8 cellular contexts compared by ENCODE assay signal in the genomic region with DNA sequence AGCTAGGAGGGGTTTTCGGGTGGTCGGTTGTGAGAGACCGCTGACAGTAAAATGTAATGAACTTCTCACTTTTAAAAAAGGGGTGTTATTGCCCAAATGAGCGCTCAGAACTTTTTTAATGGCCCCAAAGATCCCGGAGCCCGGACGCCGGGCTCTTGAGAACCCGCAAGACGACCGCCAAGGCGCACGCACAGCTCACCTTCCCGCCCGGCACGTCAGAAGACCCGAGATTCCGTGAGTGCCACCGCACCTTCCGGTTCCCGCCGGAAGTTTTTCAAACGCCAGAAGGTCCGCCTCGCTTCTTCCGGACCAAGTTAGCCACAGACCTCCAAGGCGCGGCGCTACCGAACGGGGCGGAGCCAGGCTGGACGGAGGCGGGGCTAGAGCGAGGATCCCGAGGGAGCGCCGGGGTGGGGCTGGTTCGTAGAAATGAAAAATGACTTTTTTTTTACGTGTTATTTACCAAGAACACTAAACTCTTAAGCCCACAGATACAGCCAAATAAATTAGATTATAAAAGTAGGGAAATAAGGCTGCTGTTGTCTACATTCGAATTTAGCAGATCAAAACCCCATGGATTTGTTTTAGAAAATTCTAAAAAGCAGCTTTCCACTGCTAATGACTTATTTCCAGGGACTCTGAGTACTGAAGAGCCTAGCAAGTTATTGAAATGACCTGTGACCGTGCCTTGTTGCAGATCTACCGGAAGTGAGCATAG. TPM values are rescaled to one million over a fixed set of nuclear protein-coding genes. Genes with fewer than 3 reads are reported as not detected.
DNase-seq lines count a peak whose midpoint lies in the region; ATAC-seq and TF ChIP-seq lines count a peak whose summit lies in the region.

A gene with protein sequence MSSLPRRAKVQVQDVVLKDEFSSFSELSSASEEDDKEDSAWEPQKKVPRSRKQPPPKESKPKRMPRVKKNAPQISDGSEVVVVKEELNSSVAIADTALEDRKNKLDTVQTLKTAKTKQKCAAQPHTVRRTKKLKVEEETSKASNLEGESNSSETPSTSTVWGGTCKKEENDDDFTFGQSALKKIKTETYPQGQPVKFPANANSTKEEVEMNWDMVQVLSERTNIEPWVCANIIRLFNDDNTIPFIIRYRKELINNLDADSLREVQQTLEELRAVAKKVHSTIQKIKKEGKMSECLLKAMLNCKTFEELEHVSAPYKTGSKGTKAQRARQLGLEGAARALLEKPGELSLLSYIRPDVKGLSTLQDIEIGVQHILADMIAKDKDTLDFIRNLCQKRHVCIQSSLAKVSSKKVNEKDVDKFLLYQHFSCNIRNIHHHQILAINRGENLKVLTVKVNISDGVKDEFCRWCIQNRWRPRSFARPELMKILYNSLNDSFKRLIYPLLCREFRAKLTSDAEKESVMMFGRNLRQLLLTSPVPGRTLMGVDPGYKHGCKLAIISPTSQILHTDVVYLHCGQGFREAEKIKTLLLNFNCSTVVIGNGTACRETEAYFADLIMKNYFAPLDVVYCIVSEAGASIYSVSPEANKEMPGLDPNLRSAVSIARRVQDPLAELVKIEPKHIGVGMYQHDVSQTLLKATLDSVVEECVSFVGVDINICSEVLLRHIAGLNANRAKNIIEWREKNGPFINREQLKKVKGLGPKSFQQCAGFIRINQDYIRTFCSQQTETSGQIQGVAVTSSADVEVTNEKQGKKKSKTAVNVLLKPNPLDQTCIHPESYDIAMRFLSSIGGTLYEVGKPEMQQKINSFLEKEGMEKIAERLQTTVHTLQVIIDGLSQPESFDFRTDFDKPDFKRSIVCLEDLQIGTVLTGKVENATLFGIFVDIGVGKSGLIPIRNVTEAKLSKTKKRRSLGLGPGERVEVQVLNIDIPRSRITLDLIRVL (minus strand): TSS at position 248 of the 718 bp plus-strand sequence. CDS start 5,826 bp downstream, outside the sequence.

- intact Hi-C loops in activated CD4-positive, alpha-beta memory T cell treated with anti-CD3 and anti-CD28 coated beads for 36 hours (cut with micrococcal nuclease), result loop anchor here (1.0 to 2.0 kb wide), 4 partner anchors 40 to 114 kb away; a partner anchor contains a TSS
- intact Hi-C loops in dorsolateral prefrontal cortex (cut with DNase I), result no loop called here
- intact Hi-C loops in right lobe of liver (cut with DNase I), result no loop called here

- peak; percentile 89 for ATAC-seq in GM19438 (IDR thresholded peaks at IDR 0.05; ENCODE audit: low read depth, unreplicated experiment)
- ATAC-seq in HG03575 (IDR thresholded peaks at IDR 0.05; ENCODE audit: extremely low read depth, insufficient number of reproducible peaks, low FRiP score, unreplicated experiment), result peak; percentile 60
- ATAC-seq in right lobe of liver, result peak; percentile 97 to 99 (median 98)

- no peaks in the 10 kb centered on the region for H3K9me3 ChIP-seq in right lobe of liver

- POLR2A ChIA-PET in activated CD4-positive, alpha-beta memory T cell treated with anti-CD3 and anti-CD28 coated beads for 36 hours (lab: Charles Lee), result interaction anchor here (1.0 kb wide), 1 partner anchor 114 kb away, joined by 4 read pairs; no protein-coding TSS in a partner anchor

- H3K36me3 ChIP-seq in right lobe of liver, result no peaks in the 10 kb centered on the region

- no peaks in the 10 kb centered on the region for H3K36me3 Mint-ChIP-seq in activated CD4-positive, alpha-beta memory T cell treated with anti-CD3 and anti-CD28 coated beads for 36 hours

- H3K4me1 ChIP-seq in right lobe of liver, result peaks cover 0 to 8% (median 0%) of the 10 kb centered on the region in 4 donors

- peak within 1 kb of the TSS; percentile 94 for H3K27ac Mint-ChIP-seq in activated CD4-positive, alpha-beta memory T cell treated with anti-CD3 and anti-CD28 coated beads for 36 hours

- H3K4me1 Mint-ChIP-seq in activated CD4-positive, alpha-beta memory T cell treated with anti-CD3 and anti-CD28 coated beads for 36 hours (ENCODE audit: low read depth), result peaks cover 18% of the 10 kb centered on the region

- H3K4me3 ChIP-seq in dorsolateral prefrontal cortex, result peak within 1 kb of the TSS; percentile 61 to 96 (median 84)
- H3K4me3 ChIP-seq in right lobe of liver, result peak within 1 kb of the TSS; percentile 72 to 91 (median 86)

- peak in 24 of 56 donors; percentile 7 to 48 (median 28) for TF ChIP-seq CTCF in dorsolateral prefrontal cortex (IDR thresholded peaks at IDR 0.05 in 54 of 56, conservative IDR thresholded peaks at IDR 0.05 in 2 of 56; ENCODE audit: low read depth in 1 of 56, partially characterized antibody in 56 of 56)
- TF ChIP-seq CTCF in right lobe of liver (IDR thresholded peaks at IDR 0.05), result no peak

- peak within 1 kb of the TSS; percentile 95 for H3K4me3 Mint-ChIP-seq in activated CD4-positive, alpha-beta memory T cell treated with anti-CD3 and anti-CD28 coated beads for 36 hours

- H3K9me3 Mint-ChIP-seq in activated CD4-positive, alpha-beta memory T cell treated with anti-CD3 and anti-CD28 coated beads for 36 hours, result no peaks in the 10 kb centered on the region

- no peaks in the 10 kb centered on the region for H3K27me3 Mint-ChIP-seq in activated CD4-positive, alpha-beta memory T cell treated with anti-CD3 and anti-CD28 coated beads for 36 hours

- WGBS in right lobe of liver (ENCODE audit: insufficient coverage, low coverage, low lambda C conversion rate, missing lambda C conversion rate), result under 1% methylated on average over 30 of the region's 43 CpGs

- peak; percentile 95 for DNase-seq in CD1c-positive myeloid dendritic cell (ENCODE audit: extremely low spot score)
- DNase-seq in NCI-H82 treated with DMSO at 0.1 percent for 48 hours (lab: John Stamatoyannopoulos, UW; ENCODE audit: unreplicated experiment), result peak; percentile 81
- DNase-seq in activated CD4-positive, alpha-beta memory T cell treated with anti-CD3 and anti-CD28 coated beads for 36 hours, result peak; percentile 96
- DNase-seq in dorsolateral prefrontal cortex, result peak; percentile 89 to 96 (median 95)
- peak; percentile 96 to 97 (median 97) for DNase-seq in right lobe of liver
- DNase-seq in stimulated activated CD4-positive, alpha-beta T cell treated with anti-CD3 and anti-CD28 coated beads, Interleukin-4, amount 100 ng/mL, for 4 hours, result peak; percentile 87 to 93

- TF ChIP-seq POLR2A in right lobe of liver (IDR thresholded peaks at IDR 0.05), result peak; percentile 45

- H3K27ac ChIP-seq in dorsolateral prefrontal cortex (peak within 1 kb of the TSS; percentile 51 to 95 (median 87)), right lobe of liver (peak within 1 kb of the TSS; percentile 84 to 90 (median 85))

- no peaks in the 10 kb centered on the region for H3K27me3 ChIP-seq in dorsolateral prefrontal cortex
- H3K27me3 ChIP-seq in right lobe of liver, result no peaks in the 10 kb centered on the region

- CTCF ChIA-PET in activated CD4-positive, alpha-beta memory T cell treated with anti-CD3 and anti-CD28 coated beads for 36 hours (lab: Charles Lee), result interaction anchor here (0.8 to 1.8 kb wide), 7 partner anchors 22 to 452 kb away, joined by 3 to 6 read pairs (median 4); no protein-coding TSS in a partner anchor

RNA-seq across cellular contexts. Expression of the gene that starts here (rescaled TPM):
- 10 to 100 TPM; 19.3 to 20.5 TPM for total RNA-seq in activated CD4-positive, alpha-beta memory T cell treated with anti-CD3 and anti-CD28 coated beads for 36 hours
- 10 to 100 TPM in 73 of 120 experiments, 1 to 10 TPM in 47; 5.1 to 19.3 (median 10.7) TPM for total RNA-seq in dorsolateral prefrontal cortex
- total RNA-seq in right lobe of liver, result 10 to 100 TPM in 2 of 6 experiments, 1 to 10 TPM in 4; 7.4 to 14.1 (median 9.4) TPM

Comparison
In these comparisons a context has a peak if more than half of its experiments do, and no peak if none do; other contexts are left out.
1. Peak in every context shown above with its lines: DNase-seq, ATAC-seq, H3K4me3 ChIP-seq and H3K27ac ChIP-seq.